Comparison of ENCODE assay signal across 10 cellular contexts in the genomic region with DNA sequence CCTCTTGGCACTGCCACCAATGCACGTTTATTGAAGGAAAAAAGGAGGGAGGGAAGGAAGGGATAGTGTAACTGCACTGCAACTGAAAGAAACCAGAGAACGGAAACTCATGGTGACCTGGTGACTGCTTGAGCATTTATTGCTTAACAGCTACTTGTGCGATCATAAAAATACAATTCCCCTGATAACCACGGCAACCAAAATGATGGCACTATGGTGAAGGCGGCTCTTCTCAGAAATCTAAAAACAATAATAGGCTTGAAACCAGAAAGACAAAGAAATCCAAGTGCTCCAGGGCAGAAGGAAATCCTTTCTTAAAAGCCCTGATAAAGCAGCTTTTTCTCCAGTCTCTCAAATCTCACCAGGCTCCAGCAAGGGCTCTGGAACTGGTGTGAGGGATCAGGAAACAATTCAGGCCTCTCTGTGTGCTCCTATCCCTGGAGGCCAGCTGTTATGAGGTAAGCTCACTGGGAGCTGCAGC. TPM values are rescaled to one million over a fixed set of nuclear protein-coding genes. Genes with fewer than 3 reads are reported as not detected.
DNase-seq lines count a peak whose midpoint lies in the region; ATAC-seq and TF ChIP-seq lines count a peak whose summit lies in the region.
"Had no signal": no experiment of that assay in that cellular context is flagged by ENCODE, and none has a peak within 500 bp of the region (broad histone marks: within the 10 kb centered on the region; RNA-seq: fewer than 3 reads in every experiment).

No MANE protein-coding gene starts in this region.

- peaks cover 62% of the 10 kb centered on the region for H3K79me2 ChIP-seq in Karpas-422 (ENCODE audit: low read length)

- H3K9ac ChIP-seq in Karpas-422 (ENCODE audit: low read length) (0 out of 2 replicates have a peak overlapping the region, but pooled peaks have one; percentile 73), muscle layer of colon (ENCODE audit: low read length) (peak overlapping the region; percentile 18)

- no peak overlapping the region for H2AFZ ChIP-seq in Karpas-422 (ENCODE audit: low read length)

- H3K36me3 ChIP-seq in Karpas-422 (ENCODE audit: insufficient read depth, low read length) (peaks cover 8% of the 10 kb centered on the region; the same call in 1 of the 2 replicates), muscle layer of colon (ENCODE audit: insufficient read depth, low read length) (no peaks in the 10 kb centered on the region)

- TF ChIP-seq CTCF in AG09309 (IDR thresholded peaks at IDR 0.05; ENCODE audit: control insufficient read depth, insufficient read depth, low read depth, low read length, missing control alignments): no peak
- TF ChIP-seq CTCF in cardiac fibroblast (IDR thresholded peaks at IDR 0.05; ENCODE audit: low read depth, low read length): no peak

- peaks cover 38% of the 10 kb centered on the region for H3K4me1 ChIP-seq in Karpas-422 (ENCODE audit: low read length)
- H3K4me1 ChIP-seq in muscle layer of colon (ENCODE audit: insufficient read depth, low read length): peaks cover 30% of the 10 kb centered on the region

- H3K27ac ChIP-seq in Karpas-422 (ENCODE audit: low read length): no peak overlapping the region
- peak overlapping the region; percentile 95 for H3K27ac ChIP-seq in muscle layer of colon (ENCODE audit: low read depth, low read length)

- no peaks in the 10 kb centered on the region for H3K9me3 ChIP-seq in Karpas-422 (ENCODE audit: low read length)
- no peaks in the 10 kb centered on the region for H3K9me3 ChIP-seq in muscle layer of colon (ENCODE audit: low read length)

- H3K27me3 ChIP-seq in Karpas-422 (ENCODE audit: low read length) (no peaks in the 10 kb centered on the region), muscle layer of colon (ENCODE audit: control insufficient read depth in 1 of 2, insufficient read depth in 2 of 2, low read length in 2 of 2) (no peaks in the 10 kb centered on the region)

- H3K4me2 ChIP-seq in Karpas-422 (ENCODE audit: low read depth, low read length, poor library complexity, severe bottlenecking): peak overlapping the region; percentile 92

- peaks cover 6% of the 10 kb centered on the region; the same call in 1 of the 2 replicates for H4K20me1 ChIP-seq in Karpas-422 (ENCODE audit: insufficient read depth, low read depth, low read length)

- no peak for ATAC-seq in HG03045 (IDR thresholded peaks at IDR 0.05; ENCODE audit: unreplicated experiment)
- ATAC-seq: CD8-positive, alpha-beta T cell had no signal

- DNase-seq in AG09309 (ENCODE audit: low read depth) (peak; percentile 69), Karpas-422 (no peak), cardiac fibroblast (ENCODE audit: low read depth in 2 of 2) (peak; percentile 68 to 71), NCI-H510A (lab: John Stamatoyannopoulos, UW) (no peak), DMS79 treated with DMSO at 0.1 percent for 48 hours (lab: John Stamatoyannopoulos, UW) (no peak), NCI-H526 treated with DMSO at 0.1 percent for 48 hours (lab: John Stamatoyannopoulos, UW) (no peak)
- DNase-seq: activated CD8-positive, alpha-beta memory T cell treated with anti-CD3 and anti-CD28 coated beads, Interleukin-2, amount 50 U/mL, for 48 hours; CD8-positive, alpha-beta T cell had no signal

- no peaks in the 10 kb centered on the region for H3K9me2 ChIP-seq in Karpas-422 (replicated peaks; ENCODE audit: insufficient read depth, low read length)

- H3K4me3 ChIP-seq in AG09309 (ENCODE audit: control insufficient read depth, low read depth, low read length): no peak overlapping the region
- no peak overlapping the region for H3K4me3 ChIP-seq in Karpas-422 (ENCODE audit: low read length)
- no peak overlapping the region for H3K4me3 ChIP-seq in cardiac fibroblast (replicated peaks in 1 of 2; ENCODE audit: low read depth in 2 of 2, low read length in 2 of 2)
- peak overlapping the region; percentile 1 to 3 for H3K4me3 ChIP-seq in muscle layer of colon (ENCODE audit: low read depth in 1 of 2, low read length in 2 of 2)

RNA-seq across cellular contexts. Expression of a gene that starts 1.9 kb away (rescaled TPM):
- 25.8 and 29.3 TPM in 2 replicates for total RNA-seq in Karpas-422 (2014; rRNA removed; shearing (Covaris generic); ENCODE audit: low replicate concordance)

RNA-seq across cellular contexts. Expression of a gene that starts 18.1 kb away (rescaled TPM):
- 262 and 265 TPM in 2 replicates for total RNA-seq in Karpas-422 (2014; rRNA removed; shearing (Covaris generic); ENCODE audit: low replicate concordance)

Comparison
In these comparisons a context has a peak if more than half of its experiments do, and no peak if none do; other contexts are left out.
1. DNase-seq: peak in AG09309 (single experiment) and cardiac fibroblast (2 of 2); none in Karpas-422 (single experiment), NCI-H510A (single experiment), DMS79 treated with DMSO at 0.1 percent for 48 hours (single experiment) and NCI-H526 treated with DMSO at 0.1 percent for 48 hours (single experiment).
2. H3K4me3 ChIP-seq: peak in muscle layer of colon (2 of 2); none in AG09309 (single experiment), Karpas-422 (single experiment) and cardiac fibroblast (0 of 2).